1 cellular context compared by ENCODE assay signal in the genomic region with DNA sequence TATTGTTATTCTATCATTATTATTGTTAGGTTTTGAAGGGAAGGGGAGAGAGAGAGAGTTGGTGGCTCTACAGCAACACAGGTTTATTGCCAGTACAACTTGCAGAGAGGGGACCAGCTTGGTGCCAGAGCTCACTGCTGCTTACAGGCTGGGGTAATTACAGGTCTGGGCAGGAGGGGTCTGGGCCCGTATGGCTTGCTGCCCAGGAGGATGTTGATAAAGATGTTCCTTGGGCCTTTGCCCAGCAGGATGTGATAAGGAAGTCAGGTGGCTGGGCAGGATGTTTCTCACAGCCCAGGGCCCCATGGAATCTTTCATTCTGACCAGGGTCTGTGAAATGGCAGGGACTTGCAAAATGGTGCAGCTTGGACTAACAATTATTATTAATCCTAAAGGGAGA.
TF ChIP-seq lines count a peak whose summit lies in the region.

No MANE protein-coding gene starts in this region.

TF ChIP-seq in HepG2, 621 proteins besides CTCF, POLR2A, EP300 and RAD21 (continued from another document):
- TF ChIP-seq MAFF (IDR thresholded peaks at IDR 0.05; ENCODE audit: low read depth, low read length) (no peak), SNRNP70 (IDR thresholded peaks at IDR 0.05; ENCODE audit: low read depth, low read length) (no peak), SP1 (IDR thresholded peaks at IDR 0.05) (no peak), SP1 (CRISPR knock-in tag; IDR thresholded peaks at IDR 0.05) (no peak), NFKB2 (CRISPR knock-in tag; IDR thresholded peaks at IDR 0.05; ENCODE audit: borderline replicate concordance) (no peak), PTBP1 (IDR thresholded peaks at IDR 0.05; ENCODE audit: low read depth, low read length, poor library complexity, severe bottlenecking) (no peak), ZNF143 (CRISPR knock-in tag; IDR thresholded peaks at IDR 0.05) (no peak), FOXK1 (CRISPR knock-in tag; IDR thresholded peaks at IDR 0.05; ENCODE audit: borderline replicate concordance, low read depth) (no peak), ZBTB38 (CRISPR knock-in tag; IDR thresholded peaks at IDR 0.05) (no peak), ZNF720 (CRISPR knock-in tag; IDR thresholded peaks at IDR 0.05) (no peak), SPEN (CRISPR knock-in tag; IDR thresholded peaks at IDR 0.05; ENCODE audit: low read depth) (no peak)
- TF ChIP-seq, protein P1, sequence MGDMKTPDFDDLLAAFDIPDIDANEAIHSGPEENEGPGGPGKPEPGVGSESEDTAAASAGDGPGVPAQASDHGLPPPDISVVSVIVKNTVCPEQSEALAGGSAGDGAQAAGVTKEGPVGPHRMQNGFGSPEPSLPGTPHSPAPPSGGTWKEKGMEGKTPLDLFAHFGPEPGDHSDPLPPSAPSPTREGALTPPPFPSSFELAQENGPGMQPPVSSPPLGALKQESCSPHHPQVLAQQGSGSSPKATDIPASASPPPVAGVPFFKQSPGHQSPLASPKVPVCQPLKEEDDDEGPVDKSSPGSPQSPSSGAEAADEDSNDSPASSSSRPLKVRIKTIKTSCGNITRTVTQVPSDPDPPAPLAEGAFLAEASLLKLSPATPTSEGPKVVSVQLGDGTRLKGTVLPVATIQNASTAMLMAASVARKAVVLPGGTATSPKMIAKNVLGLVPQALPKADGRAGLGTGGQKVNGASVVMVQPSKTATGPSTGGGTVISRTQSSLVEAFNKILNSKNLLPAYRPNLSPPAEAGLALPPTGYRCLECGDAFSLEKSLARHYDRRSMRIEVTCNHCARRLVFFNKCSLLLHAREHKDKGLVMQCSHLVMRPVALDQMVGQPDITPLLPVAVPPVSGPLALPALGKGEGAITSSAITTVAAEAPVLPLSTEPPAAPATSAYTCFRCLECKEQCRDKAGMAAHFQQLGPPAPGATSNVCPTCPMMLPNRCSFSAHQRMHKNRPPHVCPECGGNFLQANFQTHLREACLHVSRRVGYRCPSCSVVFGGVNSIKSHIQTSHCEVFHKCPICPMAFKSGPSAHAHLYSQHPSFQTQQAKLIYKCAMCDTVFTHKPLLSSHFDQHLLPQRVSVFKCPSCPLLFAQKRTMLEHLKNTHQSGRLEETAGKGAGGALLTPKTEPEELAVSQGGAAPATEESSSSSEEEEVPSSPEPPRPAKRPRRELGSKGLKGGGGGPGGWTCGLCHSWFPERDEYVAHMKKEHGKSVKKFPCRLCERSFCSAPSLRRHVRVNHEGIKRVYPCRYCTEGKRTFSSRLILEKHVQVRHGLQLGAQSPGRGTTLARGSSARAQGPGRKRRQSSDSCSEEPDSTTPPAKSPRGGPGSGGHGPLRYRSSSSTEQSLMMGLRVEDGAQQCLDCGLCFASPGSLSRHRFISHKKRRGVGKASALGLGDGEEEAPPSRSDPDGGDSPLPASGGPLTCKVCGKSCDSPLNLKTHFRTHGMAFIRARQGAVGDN (CRISPR knock-in tag; IDR thresholded peaks at IDR 0.05) = no peak
- TF ChIP-seq, protein P2, sequence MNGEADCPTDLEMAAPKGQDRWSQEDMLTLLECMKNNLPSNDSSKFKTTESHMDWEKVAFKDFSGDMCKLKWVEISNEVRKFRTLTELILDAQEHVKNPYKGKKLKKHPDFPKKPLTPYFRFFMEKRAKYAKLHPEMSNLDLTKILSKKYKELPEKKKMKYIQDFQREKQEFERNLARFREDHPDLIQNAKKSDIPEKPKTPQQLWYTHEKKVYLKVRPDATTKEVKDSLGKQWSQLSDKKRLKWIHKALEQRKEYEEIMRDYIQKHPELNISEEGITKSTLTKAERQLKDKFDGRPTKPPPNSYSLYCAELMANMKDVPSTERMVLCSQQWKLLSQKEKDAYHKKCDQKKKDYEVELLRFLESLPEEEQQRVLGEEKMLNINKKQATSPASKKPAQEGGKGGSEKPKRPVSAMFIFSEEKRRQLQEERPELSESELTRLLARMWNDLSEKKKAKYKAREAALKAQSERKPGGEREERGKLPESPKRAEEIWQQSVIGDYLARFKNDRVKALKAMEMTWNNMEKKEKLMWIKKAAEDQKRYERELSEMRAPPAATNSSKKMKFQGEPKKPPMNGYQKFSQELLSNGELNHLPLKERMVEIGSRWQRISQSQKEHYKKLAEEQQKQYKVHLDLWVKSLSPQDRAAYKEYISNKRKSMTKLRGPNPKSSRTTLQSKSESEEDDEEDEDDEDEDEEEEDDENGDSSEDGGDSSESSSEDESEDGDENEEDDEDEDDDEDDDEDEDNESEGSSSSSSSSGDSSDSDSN (CRISPR knock-in tag; IDR thresholded peaks at IDR 0.05) = no peak
- TF ChIP-seq, protein P3, sequence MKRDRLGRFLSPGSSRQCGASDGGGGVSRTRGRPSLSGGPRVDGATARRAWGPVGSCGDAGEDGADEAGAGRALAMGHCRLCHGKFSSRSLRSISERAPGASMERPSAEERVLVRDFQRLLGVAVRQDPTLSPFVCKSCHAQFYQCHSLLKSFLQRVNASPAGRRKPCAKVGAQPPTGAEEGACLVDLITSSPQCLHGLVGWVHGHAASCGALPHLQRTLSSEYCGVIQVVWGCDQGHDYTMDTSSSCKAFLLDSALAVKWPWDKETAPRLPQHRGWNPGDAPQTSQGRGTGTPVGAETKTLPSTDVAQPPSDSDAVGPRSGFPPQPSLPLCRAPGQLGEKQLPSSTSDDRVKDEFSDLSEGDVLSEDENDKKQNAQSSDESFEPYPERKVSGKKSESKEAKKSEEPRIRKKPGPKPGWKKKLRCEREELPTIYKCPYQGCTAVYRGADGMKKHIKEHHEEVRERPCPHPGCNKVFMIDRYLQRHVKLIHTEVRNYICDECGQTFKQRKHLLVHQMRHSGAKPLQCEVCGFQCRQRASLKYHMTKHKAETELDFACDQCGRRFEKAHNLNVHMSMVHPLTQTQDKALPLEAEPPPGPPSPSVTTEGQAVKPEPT (CRISPR knock-in tag; IDR thresholded peaks at IDR 0.05; ENCODE audit: low read depth) = no peak
